24 cellular contexts compared by ENCODE assay signal in the genomic region with DNA sequence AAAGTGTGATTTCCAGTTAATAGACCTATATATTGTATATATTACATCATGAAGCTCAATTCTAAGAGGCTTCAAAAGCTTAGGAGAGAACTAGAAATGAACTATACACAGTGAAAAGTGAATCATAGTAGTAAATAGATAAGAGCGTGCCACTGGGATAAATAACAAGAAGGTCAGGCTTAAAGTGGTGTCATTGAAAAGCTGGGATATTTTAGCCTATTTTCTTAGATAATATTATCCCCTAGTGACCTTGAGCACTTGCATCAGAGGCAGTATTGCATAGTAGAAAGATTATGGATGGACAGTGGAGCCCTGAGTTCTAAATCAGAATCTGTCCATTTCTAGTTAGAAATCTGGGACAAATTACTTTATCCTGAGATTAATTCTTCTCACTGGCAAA. TPM values are rescaled to one million over a fixed set of nuclear protein-coding genes. Genes with fewer than 3 reads are reported as not detected.
A peak's percentile ranks its signal among the peaks of the same experiment; 100 is the strongest.
DNase-seq lines count a peak whose midpoint lies in the region; ATAC-seq and TF ChIP-seq lines count a peak whose summit lies in the region.
"Had no signal": no experiment of that assay in that cellular context is flagged by ENCODE, and none has a peak within 500 bp of the region (broad histone marks: within the 10 kb centered on the region; RNA-seq: fewer than 3 reads in every experiment).

No MANE protein-coding gene starts in this region.

- DNase-seq in Right ventricle myocardium inferior (ENCODE audit: missing footprints) (no peak), right atrium auricular region (ENCODE audit: low spot score) (no peak), fibroblast of the aortic adventitia (ENCODE audit: low read depth) (peak; percentile 79), right cardiac atrium (no peak), NCI-H187 (lab: John Stamatoyannopoulos, UW) (no peak), nucleus accumbens (lab: John Stamatoyannopoulos, UW) (no peak)
- DNase-seq in activated T-cell treated with anti-CD3 and anti-CD28 coated beads, Interleukin-2, amount 50 U/mL, for 48 hours, result no peak
- DNase-seq: 8988T; AML-193; Calu3; CD8-positive, alpha-beta memory T cell; DMS53; GDM1; Karpas-422; MV-4-11; NCI-H1105 treated with DMSO at 0.1 percent for 48 hours; NCI-H1694 treated with DMSO at 0.1 percent for 48 hours; NCI-H446; NCI-H526 treated with DMSO at 0.1 percent for 48 hours; NK-92 treated with Interleukin-12 subunit alpha and Interleukin-12 subunit beta, amount 100 ng/mL, for 24 hours; SJCRH30 had no signal

- intact Hi-C loops in Right ventricle myocardium inferior (cut with DNase I) (no loop called here), right cardiac atrium (cut with DNase I) (no loop called here)

- no peak overlapping the region for H3K4me3 ChIP-seq in right atrium auricular region
- H3K4me3 ChIP-seq in fibroblast of the aortic adventitia (ENCODE audit: low read depth, low read length), result no peak overlapping the region
- no peak overlapping the region for H3K4me3 ChIP-seq in right cardiac atrium (ENCODE audit: low read length)
- H3K4me3 ChIP-seq: SJCRH30 had no signal

- H3K27me3 ChIP-seq in right atrium auricular region (no peaks in the 10 kb centered on the region), right cardiac atrium (ENCODE audit: control insufficient read depth, insufficient read depth) (no peaks in the 10 kb centered on the region)
- H3K27me3 ChIP-seq: SJCRH30 had no signal

- TF ChIP-seq CTCF in right atrium auricular region (IDR thresholded peaks at IDR 0.05) (no peak), fibroblast of the aortic adventitia (IDR thresholded peaks at IDR 0.05; ENCODE audit: insufficient read depth, low read length) (no peak)

- 45% methylated on average over 1 of the region's 1 CpG for WGBS in right cardiac atrium

- ATAC-seq in Right ventricle myocardium inferior (peak; percentile 96), right cardiac atrium (peak; percentile 88 to 89), GM21786 (IDR thresholded peaks at IDR 0.05; ENCODE audit: unreplicated experiment) (no peak)
- ATAC-seq: Panc1 had no signal

- H3K9me3 ChIP-seq in right atrium auricular region, result no peaks in the 10 kb centered on the region
- no peaks in the 10 kb centered on the region for H3K9me3 ChIP-seq in right cardiac atrium (ENCODE audit: control insufficient read depth, low read length)
- H3K9me3 ChIP-seq: SJCRH30 had no signal

- H3K4me1 ChIP-seq in right atrium auricular region (no peaks in the 10 kb centered on the region), right cardiac atrium (ENCODE audit: control insufficient read depth, insufficient read depth, low read length) (no peaks in the 10 kb centered on the region)

- H3K27ac ChIP-seq in right atrium auricular region (no peak overlapping the region), right cardiac atrium (ENCODE audit: low read length) (no peak overlapping the region)
- H3K27ac ChIP-seq: C4-2B, SJCRH30 had no signal

- no peaks in the 10 kb centered on the region for H3K36me3 ChIP-seq in right atrium auricular region
- H3K36me3 ChIP-seq: SJCRH30 had no signal

RNA-seq across cellular contexts. Expression of gene MACC1, which starts 27.1 kb away (rescaled TPM):
- total RNA-seq in Right ventricle myocardium inferior (0.16 TPM), right atrium auricular region (under 1 TPM in 1 of 2 donors, not detected in 1; 0.26 TPM), fibroblast of the aortic adventitia (ENCODE audit: low replicate concordance) (0.18 and 0.49 TPM in 2 replicates), right cardiac atrium (under 1 TPM in 3 of 4 donors, not detected in 1; 0.03 to 0.08 (median 0.06) TPM)
- polyA plus RNA-seq in right cardiac atrium, result under 0.01 TPM
